8 cellular contexts compared by ENCODE assay signal in genomic region chr19:12838182-12838890, GRCh38. TPM values are rescaled to one million over a fixed set of nuclear protein-coding genes. Genes with fewer than 3 reads are reported as not detected.
DNase-seq lines count a peak whose midpoint lies in the region; ATAC-seq and TF ChIP-seq lines count a peak whose summit lies in the region.

Gene MAST1, plus strand, starts transcription at chr19:12838515. Its CDS starts 58 bp downstream, at chr19:12838573.

- peaks cover 43% of the 10 kb centered on the region for H3K4me1 Mint-ChIP-seq in activated T-cell treated with anti-CD3 and anti-CD28 coated beads, Interleukin-2, amount 50 U/mL, for 24 hours (ENCODE audit: low read depth)

- no peak within 1 kb of the TSS for H2AFZ ChIP-seq in fibroblast of lung (ENCODE audit: low read length)

- in situ Hi-C loops in ACHN (cut with HindIII; ENCODE audit: low pct_ligation_motif_present, low pct_unique_long_range_greater_than_20kb, low sequenced_read_pairs) (no loop called here), GM13976 (cut with MboI; ENCODE audit: low sequenced_read_pairs, unreplicated experiment) (no loop called here)

- no peaks in the 10 kb centered on the region for H4K20me1 ChIP-seq in fibroblast of lung (ENCODE audit: control insufficient read depth, extremely low read depth, insufficient read depth, low read length)

- H3K27ac ChIP-seq in fibroblast of lung (ENCODE audit: insufficient read depth, low read length): no peak within 1 kb of the TSS

- peak; percentile 83 for TF ChIP-seq CTCF in GM13976 (IDR thresholded peaks at IDR 0.05; ENCODE audit: borderline replicate concordance, control extremely low read depth, extremely low read depth, insufficient read depth, missing control alignments)
- TF ChIP-seq CTCF in fibroblast of lung (conservative IDR thresholded peaks at IDR 0.05 in 1 of 2, IDR thresholded peaks at IDR 0.05 in 1 of 2; ENCODE audit: low read depth in 1 of 2, low read length in 2 of 2): no peak

- H3K27me3 ChIP-seq in fibroblast of lung (ENCODE audit: control insufficient read depth, insufficient read depth, low read length): peaks cover 66% of the 10 kb centered on the region

- peak; percentile 56 for DNase-seq in ACHN
- peak; percentile 91 for DNase-seq in GM13976 (ENCODE audit: low spot score)
- peak; percentile 35 for DNase-seq in NCI-H748 treated with DMSO at 0.1 percent for 48 hours (lab: John Stamatoyannopoulos, UW)
- peak; percentile 70 for DNase-seq in activated T-cell treated with anti-CD3 and anti-CD28 coated beads, Interleukin-2, amount 50 U/mL, for 24 hours
- DNase-seq in fibroblast of lung (ENCODE audit: low read depth in 2 of 2): no peak
- peak; percentile 27 for DNase-seq in occipital lobe (lab: John Stamatoyannopoulos, UW)
- DNase-seq in GOT3 (lab: John Stamatoyannopoulos, UW): no peak

- H3K36me3 Mint-ChIP-seq in activated T-cell treated with anti-CD3 and anti-CD28 coated beads, Interleukin-2, amount 50 U/mL, for 24 hours (ENCODE audit: low read depth): no peaks in the 10 kb centered on the region

- ATAC-seq in HG03354 (IDR thresholded peaks at IDR 0.05; ENCODE audit: poor library complexity, severe bottlenecking, unreplicated experiment): no peak

- H3K9me3 Mint-ChIP-seq in activated T-cell treated with anti-CD3 and anti-CD28 coated beads, Interleukin-2, amount 50 U/mL, for 24 hours: no peaks in the 10 kb centered on the region

- peaks cover 3% of the 10 kb centered on the region for H3K4me1 ChIP-seq in fibroblast of lung (ENCODE audit: control insufficient read depth, extremely low read depth, insufficient read depth, low read length)

- no peak within 1 kb of the TSS for H3K9ac ChIP-seq in fibroblast of lung (ENCODE audit: insufficient read depth, low read length)

- no peaks in the 10 kb centered on the region for H3K36me3 ChIP-seq in fibroblast of lung (ENCODE audit: control insufficient read depth, insufficient read depth, low read length)

- H3K4me2 ChIP-seq in fibroblast of lung (ENCODE audit: extremely low read depth, insufficient read depth, low read length): peak within 1 kb of the TSS; percentile 35

- peak within 1 kb of the TSS in 2 of 4 experiments; percentile 16 to 28 for H3K4me3 ChIP-seq in fibroblast of lung (replicated peaks in 1 of 4; ENCODE audit: control extremely low read depth in 1 of 4, insufficient read depth in 1 of 4, low read depth in 3 of 4, low read length in 4 of 4)

- H3K4me3 Mint-ChIP-seq in activated T-cell treated with anti-CD3 and anti-CD28 coated beads, Interleukin-2, amount 50 U/mL, for 24 hours: peak within 1 kb of the TSS; percentile 68

- H3K27me3 Mint-ChIP-seq in activated T-cell treated with anti-CD3 and anti-CD28 coated beads, Interleukin-2, amount 50 U/mL, for 24 hours: peaks cover 88% of the 10 kb centered on the region

- H3K27ac Mint-ChIP-seq in activated T-cell treated with anti-CD3 and anti-CD28 coated beads, Interleukin-2, amount 50 U/mL, for 24 hours: no peak within 1 kb of the TSS

- no peaks in the 10 kb centered on the region for H3K79me2 ChIP-seq in fibroblast of lung (ENCODE audit: control insufficient read depth, insufficient read depth, low read length)

- no peaks in the 10 kb centered on the region for H3K9me3 ChIP-seq in fibroblast of lung (ENCODE audit: control insufficient read depth, insufficient read depth, low read depth, low read length)

RNA-seq across cellular contexts. Expression of gene MAST1, which starts in this region (rescaled TPM):
- 0.26 and 1.3 TPM in 2 replicates for total RNA-seq in fibroblast of lung
- 0.20 and 0.30 TPM in 2 replicates for polyA plus RNA-seq in fibroblast of lung
- 0.21 and 0.39 TPM in 2 replicates for polyA plus RNA-seq in fibroblast of lung (2012)
- polyA minus RNA-seq in fibroblast of lung (ENCODE audit: low replicate concordance): 5.1 TPM in 1 of 2 replicates, not detected in the other
- total RNA-seq in occipital lobe: 35.1 TPM

Comparison
In these comparisons a context has a peak if more than half of its experiments do, and no peak if none do; other contexts are left out.
1. RNA of gene MAST1 (total RNA-seq): 35.1 TPM in occipital lobe (single experiment); 0.26 to 1.3 TPM in fibroblast of lung; every median in the first group is over 10 times any median in the second.
2. DNase-seq: peak in ACHN (single experiment), GM13976 (single experiment), NCI-H748 treated with DMSO at 0.1 percent for 48 hours (single experiment), activated T-cell treated with anti-CD3 and anti-CD28 coated beads, Interleukin-2, amount 50 U/mL, for 24 hours (single experiment) and occipital lobe (single experiment); none in fibroblast of lung (0 of 2) and GOT3 (single experiment).